Comparison of ENCODE assay signal across 8 cellular contexts in the genomic region with DNA sequence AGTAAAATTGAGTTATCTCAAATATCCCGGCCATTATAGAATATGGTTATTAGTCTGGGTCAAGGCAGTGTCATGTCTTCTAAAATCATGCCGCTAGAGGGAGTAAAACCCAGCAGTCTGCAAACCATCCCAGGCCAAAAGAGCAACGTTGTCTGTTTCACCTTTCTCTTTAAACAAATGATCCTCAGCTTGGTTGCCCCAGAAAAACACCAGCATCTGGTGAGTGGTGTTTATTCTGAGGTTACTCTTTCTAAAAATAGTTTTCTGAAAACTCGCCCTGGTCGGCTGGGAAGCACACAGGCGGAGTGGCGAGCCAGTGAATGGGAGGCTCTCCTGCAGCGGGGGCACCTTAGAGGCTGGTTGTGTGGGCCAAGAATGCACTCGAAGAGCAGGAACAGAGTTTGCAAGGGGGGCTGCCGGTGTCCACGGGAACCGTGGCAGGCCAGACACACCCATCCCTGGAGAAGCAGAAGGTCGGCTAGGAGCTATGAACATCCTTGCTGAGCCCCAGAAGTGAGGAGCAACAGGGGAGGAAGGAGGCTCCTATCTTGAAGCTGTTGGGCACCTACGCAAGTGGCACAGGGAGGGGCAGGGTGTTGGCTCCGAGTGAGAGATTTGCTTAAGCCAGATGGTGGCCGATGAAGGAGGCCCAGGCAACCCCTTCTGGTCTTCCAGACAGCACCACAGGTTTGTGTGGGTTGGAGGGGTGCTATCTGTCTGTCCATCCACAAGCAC.
DNase-seq lines count a peak whose midpoint lies in the region; ATAC-seq and TF ChIP-seq lines count a peak whose summit lies in the region.

No MANE protein-coding gene starts in this region.

- H3K9ac ChIP-seq in Karpas-422 (ENCODE audit: low read length), result peak overlapping the region; percentile 45

- DNase-seq in GM04504 (ENCODE audit: low read depth), result peak; percentile 78
- peak; percentile 85 for DNase-seq in Karpas-422
- peak; percentile 75 for DNase-seq in SK-MEL-5 (ENCODE audit: low read depth, low spot score)
- peak; percentile 83 for DNase-seq in activated naive CD4-positive, alpha-beta T cell treated with anti-CD3 and anti-CD28 coated beads for 36 hours
- peak; percentile 44 for DNase-seq in glutamatergic neuron
- peak; percentile 34 to 59 for DNase-seq in psoas muscle
- no peak for DNase-seq in vagina (ENCODE audit: extremely low spot score in 2 of 2)

- TF ChIP-seq CTCF in glutamatergic neuron (IDR thresholded peaks at IDR 0.05; ENCODE audit: partially characterized antibody, unreplicated experiment) (peak; percentile 88), psoas muscle (IDR thresholded peaks at IDR 0.05) (peak; percentile 91), vagina (IDR thresholded peaks at IDR 0.05) (peak; percentile 56 to 90 (median 88))

- H3K27ac Mint-ChIP-seq in activated naive CD4-positive, alpha-beta T cell treated with anti-CD3 and anti-CD28 coated beads for 36 hours, result peak overlapping the region; percentile 96
- H3K27ac Mint-ChIP-seq in glutamatergic neuron (ENCODE audit: unreplicated experiment), result no peak overlapping the region

- no peak overlapping the region for H3K27ac ChIP-seq in Karpas-422 (ENCODE audit: low read length)
- H3K27ac ChIP-seq in psoas muscle, result peak overlapping the region; percentile 59
- peak overlapping the region; percentile 50 for H3K27ac ChIP-seq in vagina

- peak overlapping the region; percentile 44; the same call in 1 of the 2 replicates for H3K4me3 ChIP-seq in Karpas-422 (ENCODE audit: low read length)
- peak overlapping the region; percentile 48 for H3K4me3 ChIP-seq in psoas muscle
- peak overlapping the region in 1 of 2 donors; percentile 7 for H3K4me3 ChIP-seq in vagina

- H3K4me3 Mint-ChIP-seq in activated naive CD4-positive, alpha-beta T cell treated with anti-CD3 and anti-CD28 coated beads for 36 hours, result peak overlapping the region; percentile 87
- H3K4me3 Mint-ChIP-seq in glutamatergic neuron (ENCODE audit: unreplicated experiment), result no peak overlapping the region

- H3K79me2 ChIP-seq in Karpas-422 (ENCODE audit: low read length), result no peaks in the 10 kb centered on the region

- H3K9me3 ChIP-seq in Karpas-422 (ENCODE audit: low read length) (no peaks in the 10 kb centered on the region), psoas muscle (no peaks in the 10 kb centered on the region), vagina (no peaks in the 10 kb centered on the region)

- in situ Hi-C loops in SK-MEL-5 (cut with HindIII; ENCODE audit: low pct_unique_long_range_greater_than_20kb, low sequenced_read_pairs), result loop anchor here (25.0 kb wide), 2 partner anchors 128 to 347 kb away; no protein-coding TSS in a partner anchor

- H3K4me1 Mint-ChIP-seq in activated naive CD4-positive, alpha-beta T cell treated with anti-CD3 and anti-CD28 coated beads for 36 hours (ENCODE audit: low read depth), result peaks cover 98% of the 10 kb centered on the region
- no peaks in the 10 kb centered on the region for H3K4me1 Mint-ChIP-seq in glutamatergic neuron (ENCODE audit: low read depth, unreplicated experiment)

- no peaks in the 10 kb centered on the region for H4K20me1 ChIP-seq in Karpas-422 (ENCODE audit: insufficient read depth, low read depth, low read length)

- peak; percentile 85 for ATAC-seq in GM21825 (IDR thresholded peaks at IDR 0.05; ENCODE audit: unreplicated experiment)
- peak; percentile 88 to 97 (median 92) for ATAC-seq in psoas muscle

- H2AFZ ChIP-seq in Karpas-422 (ENCODE audit: low read length), result no peak overlapping the region

- H3K4me1 ChIP-seq in Karpas-422 (ENCODE audit: low read length), result peaks cover 35% of the 10 kb centered on the region
- peaks cover 6% of the 10 kb centered on the region for H3K4me1 ChIP-seq in psoas muscle
- H3K4me1 ChIP-seq in vagina, result peaks cover 20% of the 10 kb centered on the region

- 10 to 19% (median 10%) methylated on average over 16 of the region's 16 CpGs for WGBS in psoas muscle, 3 donors

- no peaks in the 10 kb centered on the region for H3K9me2 ChIP-seq in Karpas-422 (replicated peaks; ENCODE audit: insufficient read depth, low read length)

- peaks cover 5% of the 10 kb centered on the region for H3K36me3 Mint-ChIP-seq in activated naive CD4-positive, alpha-beta T cell treated with anti-CD3 and anti-CD28 coated beads for 36 hours (ENCODE audit: low read depth)
- no peaks in the 10 kb centered on the region for H3K36me3 Mint-ChIP-seq in glutamatergic neuron (ENCODE audit: unreplicated experiment)

- H3K27me3 Mint-ChIP-seq in activated naive CD4-positive, alpha-beta T cell treated with anti-CD3 and anti-CD28 coated beads for 36 hours (ENCODE audit: low read depth), result no peaks in the 10 kb centered on the region
- H3K27me3 Mint-ChIP-seq in glutamatergic neuron (ENCODE audit: unreplicated experiment), result peaks cover 6% of the 10 kb centered on the region

- H3K36me3 ChIP-seq in Karpas-422 (ENCODE audit: insufficient read depth, low read length), result no peaks in the 10 kb centered on the region
- no peaks in the 10 kb centered on the region for H3K36me3 ChIP-seq in psoas muscle (ENCODE audit: insufficient read depth in 1 of 2, low read depth in 1 of 2)
- no peaks in the 10 kb centered on the region for H3K36me3 ChIP-seq in vagina

- TF ChIP-seq POLR2A in vagina (IDR thresholded peaks at IDR 0.05), result no peak

- H3K4me2 ChIP-seq in Karpas-422 (ENCODE audit: low read depth, low read length, poor library complexity, severe bottlenecking), result peak overlapping the region; percentile 60

- H3K9me3 Mint-ChIP-seq in activated naive CD4-positive, alpha-beta T cell treated with anti-CD3 and anti-CD28 coated beads for 36 hours, result no peaks in the 10 kb centered on the region
- H3K9me3 Mint-ChIP-seq in glutamatergic neuron (ENCODE audit: unreplicated experiment), result peaks cover 2% of the 10 kb centered on the region

- CTCF ChIA-PET in activated naive CD4-positive, alpha-beta T cell treated with anti-CD3 and anti-CD28 coated beads for 36 hours (lab: Charles Lee), result interaction anchor here (0.6 to 9.1 kb wide), 41 partner anchors 12 to 541 kb away, joined by 3 to 133 read pairs (median 5); no protein-coding TSS in a partner anchor

- intact Hi-C loops in activated naive CD4-positive, alpha-beta T cell treated with anti-CD3 and anti-CD28 coated beads for 36 hours (cut with micrococcal nuclease), result loop anchor here (1.0 to 2.0 kb wide), 11 partner anchors 12 to 467 kb away; no protein-coding TSS in a partner anchor
- intact Hi-C loops in psoas muscle (cut with DNase I) (loop anchor here (1.0 to 10.0 kb wide), 6 partner anchors 118 to 535 kb away; no protein-coding TSS in a partner anchor), vagina (cut with DNase I) (loop anchor here (5.0 kb wide), 1 partner anchor 337 kb away; no protein-coding TSS in a partner anchor)

- H3K27me3 ChIP-seq in Karpas-422 (ENCODE audit: low read length) (no peaks in the 10 kb centered on the region), psoas muscle (ENCODE audit: insufficient read depth in 3 of 3, low read length in 2 of 3) (no peaks in the 10 kb centered on the region), vagina (no peaks in the 10 kb centered on the region)

Comparison
In these comparisons a context has a peak if more than half of its experiments do, and no peak if none do; other contexts are left out.
1. DNase-seq: peak in GM04504 (single experiment), Karpas-422 (single experiment), SK-MEL-5 (single experiment), activated naive CD4-positive, alpha-beta T cell treated with anti-CD3 and anti-CD28 coated beads for 36 hours (single experiment), glutamatergic neuron (single experiment) and psoas muscle (2 of 2); none in vagina (0 of 2).
2. Peak in every context shown above with its lines, with median percentiles within 50 percentile points of each other: CTCF ChIP-seq.